In genomic region chr2:55309441-55309840, GRCh38 we compare ENCODE assay signal across 1 cellular context.
TF ChIP-seq lines count a peak whose summit lies in the region.

No MANE protein-coding gene starts in this region.

TF ChIP-seq in GM23338, 12 proteins besides CTCF, POLR2A, EP300 and RAD21 (continued from another document):
- TF ChIP-seq ETS1 (IDR thresholded peaks at IDR 0.05) (no peak), ZNF331 (CRISPR knock-in tag; IDR thresholded peaks at IDR 0.05; ENCODE audit: low read depth) (no peak)
